In the genomic region with DNA sequence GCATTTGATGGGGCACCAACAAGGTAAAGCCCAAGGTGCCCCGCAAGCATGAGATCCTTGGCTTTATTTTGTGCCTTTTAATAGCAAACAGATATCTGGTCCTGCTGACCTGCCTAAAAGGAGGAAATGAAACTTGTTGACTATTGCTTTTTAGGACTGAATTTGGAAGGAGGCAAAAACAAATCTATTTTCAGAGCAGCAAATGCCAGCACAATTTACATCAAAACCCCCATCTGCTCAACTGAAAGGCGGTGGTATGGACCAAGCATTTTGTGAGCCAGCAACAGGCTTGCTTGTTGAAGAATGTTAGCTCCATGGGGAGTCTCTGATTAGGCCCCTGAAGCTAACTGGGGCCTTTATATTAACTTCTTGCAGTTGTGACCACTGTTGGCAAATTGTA, we compare ENCODE assay signal across 10 cellular contexts.
A peak's percentile ranks its signal among the peaks of the same experiment; 100 is the strongest.
DNase-seq lines count a peak whose midpoint lies in the region; ATAC-seq, FAIRE-seq and TF ChIP-seq lines count a peak whose summit lies in the region.
"Had no signal": no experiment of that assay in that cellular context is flagged by ENCODE, and none has a peak within 500 bp of the region (broad histone marks: within the 10 kb centered on the region; RNA-seq: fewer than 3 reads in every experiment).

No MANE protein-coding gene starts in this region.

- DNase-seq in GM12891 (ENCODE audit: insufficient read length, low spot score) (no peak), NOMO-1 treated with dmso at 0.1 percent for 144 hours (lab: John Stamatoyannopoulos, UW; ENCODE audit: unreplicated experiment) (peak; percentile 46), GM03348 (ENCODE audit: low spot score) (no peak), NCI-H526 treated with DMSO at 0.1 percent for 48 hours (lab: John Stamatoyannopoulos, UW) (no peak), NCI-H2081 treated with DMSO at 0.1 percent for 48 hours (lab: John Stamatoyannopoulos, UW) (no peak), COLO668 (lab: John Stamatoyannopoulos, UW; ENCODE audit: unreplicated experiment) (no peak)
- DNase-seq: activated gamma-delta T cell; effector memory CD8-positive, alpha-beta T cell had no signal

- ATAC-seq in GM19455 (IDR thresholded peaks at IDR 0.05; ENCODE audit: unreplicated experiment) (peak; percentile 55), HG03025 (IDR thresholded peaks at IDR 0.05; ENCODE audit: low FRiP score, unreplicated experiment) (peak; percentile 48)
- ATAC-seq: effector memory CD8-positive, alpha-beta T cell had no signal

- TF ChIP-seq POLR2A in GM12891 (IDR thresholded peaks at IDR 0.05; ENCODE audit: low read depth, low read length): no peak

- FAIRE-seq in GM12891 (lab: Jason Lieb, UNC): peak; percentile 95

TF ChIP-seq in GM12891, 5 proteins besides CTCF, POLR2A, EP300 and RAD21:
- TF ChIP-seq POLR2AphosphoS5 (IDR thresholded peaks at IDR 0.05; ENCODE audit: low read depth, low read length): no peak
- TF ChIP-seq POU2F2 (IDR thresholded peaks at IDR 0.05; ENCODE audit: low read depth, low read length): 0 out of 2 replicates have a peak, but pooled peaks have one; percentile 33
- TF ChIP-seq TAF1 (IDR thresholded peaks at IDR 0.05; ENCODE audit: low read depth, low read length): no peak
- TF ChIP-seq SPI1 (IDR thresholded peaks at IDR 0.05; ENCODE audit: low read depth, low read length): peak; percentile 99
- TF ChIP-seq PAX5 (IDR thresholded peaks at IDR 0.05; ENCODE audit: insufficient read depth, low read length, severe bottlenecking): no peak
